19 cellular contexts compared by ENCODE assay signal in the genomic region with DNA sequence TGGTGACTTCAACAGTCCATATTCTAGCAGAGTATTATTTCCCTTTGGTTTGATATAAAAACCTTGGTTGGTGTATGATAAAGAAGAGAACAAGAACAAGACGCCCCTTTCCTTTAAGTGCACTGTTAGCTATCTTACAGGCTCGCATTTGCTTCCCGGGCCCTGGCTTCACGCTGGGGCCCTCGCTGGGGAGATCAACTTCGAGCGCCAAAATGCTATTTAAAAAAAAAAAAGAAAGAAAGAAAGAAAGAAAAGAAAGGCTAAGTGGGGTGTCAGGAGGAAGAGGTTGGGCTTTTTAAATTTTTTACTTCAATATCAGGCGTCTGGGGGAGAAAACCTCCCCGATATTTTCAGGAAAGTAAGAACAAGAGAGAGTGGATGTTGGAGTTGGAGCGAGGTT. TPM values are rescaled to one million over a fixed set of nuclear protein-coding genes. Genes with fewer than 3 reads are reported as not detected.
DNase-seq lines count a peak whose midpoint lies in the region; ATAC-seq and TF ChIP-seq lines count a peak whose summit lies in the region.
"Had no signal": no experiment of that assay in that cellular context is flagged by ENCODE, and none has a peak within 500 bp of the region (broad histone marks: within the 10 kb centered on the region; RNA-seq: fewer than 3 reads in every experiment).

No MANE protein-coding gene starts in this region.

- H2AK5ac ChIP-seq in mesendoderm (ENCODE audit: low read length) = no peak overlapping the region

- TF ChIP-seq CTCF in A673 (conservative IDR thresholded peaks at IDR 0.05; ENCODE audit: low read depth, low read length) (no peak), Calu3 (IDR thresholded peaks at IDR 0.05; ENCODE audit: unreplicated experiment) (no peak), neural cell (IDR thresholded peaks at IDR 0.05; ENCODE audit: poor library complexity, severe bottlenecking) (no peak)

- H3K79me1 ChIP-seq in mesendoderm (ENCODE audit: low read length) = no peaks in the 10 kb centered on the region

- H3K4ac ChIP-seq in mesendoderm (ENCODE audit: low read depth, low read length) = no peak overlapping the region

- H3K4me1 Mint-ChIP-seq in Calu3 (ENCODE audit: low read depth, unreplicated experiment) = peaks cover 9% of the 10 kb centered on the region

- intact Hi-C loops in A673 (cut with micrococcal nuclease; ENCODE audit: unreplicated experiment) (no loop called here), Calu3 (cut with micrococcal nuclease; ENCODE audit: unreplicated experiment) (no loop called here)

- peaks cover 24% of the 10 kb centered on the region for H3K4me1 ChIP-seq in A673 (ENCODE audit: insufficient read depth, low read length, poor library complexity, severe bottlenecking)
- no peaks in the 10 kb centered on the region for H3K4me1 ChIP-seq in mesendoderm (ENCODE audit: control insufficient read depth, low read depth, low read length)

- TF ChIP-seq RAD21 in neural cell (conservative IDR thresholded peaks at IDR 0.05) = no peak

- TF ChIP-seq EP300 in neural cell (conservative IDR thresholded peaks at IDR 0.05; ENCODE audit: poor library complexity, severe bottlenecking) = no peak

- peak overlapping the region; percentile 81 for H3K27ac Mint-ChIP-seq in Calu3 (ENCODE audit: unreplicated experiment)

- no peak for ATAC-seq in HG02981 (IDR thresholded peaks at IDR 0.05; ENCODE audit: unreplicated experiment)
- ATAC-seq: SK-N-SH treated with all-trans-retinoic acid at 6 μM for 48 hours had no signal

- H3K9me3 Mint-ChIP-seq in Calu3 (ENCODE audit: low read depth, unreplicated experiment) = no peaks in the 10 kb centered on the region

- no peak overlapping the region for H2AFZ ChIP-seq in neural cell (ENCODE audit: low read depth, low read length)
- H2AFZ ChIP-seq: GM23248 had no signal

- no peak overlapping the region for H2BK120ac ChIP-seq in mesendoderm (ENCODE audit: low read depth, low read length)

- H3K36me3 ChIP-seq in A673 (ENCODE audit: insufficient read depth, low read length, poor library complexity, severe bottlenecking) (peaks cover 30% of the 10 kb centered on the region), neural cell (ENCODE audit: insufficient read depth, low read length) (no peaks in the 10 kb centered on the region), mesendoderm (ENCODE audit: control insufficient read depth, insufficient read depth, low read length) (no peaks in the 10 kb centered on the region)
- H3K36me3 ChIP-seq: esophagus muscularis mucosa, tibial nerve had no signal

- no peak overlapping the region for H2BK5ac ChIP-seq in mesendoderm (ENCODE audit: low read length)

- H3K27ac ChIP-seq in A673 (ENCODE audit: low read depth, low read length, poor library complexity, severe bottlenecking) (no peak overlapping the region), neural cell (ENCODE audit: low read length) (peak overlapping the region; percentile 75), mesendoderm (ENCODE audit: low read depth, low read length) (no peak overlapping the region)
- H3K27ac ChIP-seq: esophagus muscularis mucosa, GM23248, tibial nerve had no signal

- CTCF ChIA-PET in A673 (lab: Charles Lee) = interaction anchor here (0.6 kb wide), 1 partner anchor 101 kb away, joined by 4 read pairs; no protein-coding TSS in a partner anchor
- CTCF ChIA-PET in Calu3 (lab: Charles Lee) = interaction anchor here (1.0 kb wide), 1 partner anchor 32 kb away, joined by 3 read pairs; no protein-coding TSS in a partner anchor

- no CpG with 5 or more reads among the region's 10 CpGs for WGBS in mesendoderm (ENCODE audit: extremely low coverage, insufficient coverage, low lambda C conversion rate)

- H3K9me2 ChIP-seq in neural cell (ENCODE audit: insufficient read depth, low read length) = no peaks in the 10 kb centered on the region

- H4K5ac ChIP-seq in mesendoderm (ENCODE audit: low read length) = no peak overlapping the region

- POLR2A ChIA-PET in A673 (lab: Charles Lee; ENCODE audit: low non-redundant PET) = no interaction called here

- peaks cover 31% of the 10 kb centered on the region for H3K79me2 ChIP-seq in neural cell (replicated peaks; ENCODE audit: insufficient read depth, low read length)
- no peaks in the 10 kb centered on the region for H3K79me2 ChIP-seq in mesendoderm (ENCODE audit: control insufficient read depth, insufficient read depth, low read length)

- DNase-seq in A673 (ENCODE audit: low spot score) = no peak
- no peak for DNase-seq in Calu3
- DNase-seq in astrocyte of the hippocampus (ENCODE audit: low read depth, low spot score) = peak; percentile 19
- no peak for DNase-seq in MV-4-11 (lab: John Stamatoyannopoulos, UW)
- no peak for DNase-seq in mesendoderm
- DNase-seq: amniotic stem cell; EL; GM23248; left colon; midbrain; NCI-H1092 treated with DMSO at 0.1 percent for 48 hours; NCI-H2081; nucleus accumbens; stimulated activated CD4-positive, alpha-beta T cell treated with anti-CD3 and anti-CD28 coated beads, Interleukin-15, amount 100 ng/mL, for 24 hours had no signal

- TSS peak; percentile 43 for BruUV-seq in A673 (replicated peaks; lab: Mats Ljungman, UMichigan)
- no TSS peak for BruUV-seq in Calu3 (replicated peaks; lab: Mats Ljungman, UMichigan)

- H3F3A ChIP-seq in neural cell (ENCODE audit: insufficient read depth, low read length, poor library complexity, severe bottlenecking) = no peaks in the 10 kb centered on the region

- no peak overlapping the region for H3K18ac ChIP-seq in mesendoderm (ENCODE audit: low read length)

- no peak overlapping the region for H3K23ac ChIP-seq in mesendoderm (ENCODE audit: low read length)

- peak overlapping the region; percentile 68 for H3K9ac ChIP-seq in neural cell (ENCODE audit: low read length)
- no peak overlapping the region for H3K9ac ChIP-seq in mesendoderm (ENCODE audit: low read length)
- H3K9ac ChIP-seq: GM23248 had no signal

- peaks cover 21% of the 10 kb centered on the region for H3K36me3 Mint-ChIP-seq in Calu3 (ENCODE audit: insufficient read depth, unreplicated experiment)

- H3K56ac ChIP-seq in mesendoderm (ENCODE audit: low read length) = no peak overlapping the region

- no peaks in the 10 kb centered on the region for H3K9me3 ChIP-seq in A673 (ENCODE audit: low read depth, low read length, poor library complexity, severe bottlenecking)
- no peaks in the 10 kb centered on the region for H3K9me3 ChIP-seq in neural cell (ENCODE audit: low read length)
- H3K9me3 ChIP-seq: esophagus muscularis mucosa, tibial nerve had no signal

- H3K4me3 ChIP-seq in A673 (ENCODE audit: low read depth, low read length, poor library complexity, severe bottlenecking) (no peak overlapping the region), neural cell (ENCODE audit: low read length) (peak overlapping the region; percentile 83), mesendoderm (ENCODE audit: low read length) (no peak overlapping the region)
- H3K4me3 ChIP-seq: GM23248 had no signal

- peak overlapping the region; percentile 19 for H3K4me2 ChIP-seq in neural cell (ENCODE audit: low read length)
- H3K4me2 ChIP-seq in mesendoderm (ENCODE audit: low read length) = no peak overlapping the region

- H3K4me3 Mint-ChIP-seq in Calu3 (ENCODE audit: low read depth, unreplicated experiment) = peak overlapping the region; percentile 69

- H4K8ac ChIP-seq in mesendoderm (ENCODE audit: low read depth, low read length) = no peak overlapping the region

- H4K20me1 ChIP-seq in neural cell (ENCODE audit: insufficient read depth) = no peaks in the 10 kb centered on the region

- H2BK15ac ChIP-seq in mesendoderm (replicated peaks; ENCODE audit: low read depth) = no peak overlapping the region

- peaks cover 51% of the 10 kb centered on the region for H3K27me3 Mint-ChIP-seq in Calu3 (ENCODE audit: unreplicated experiment)

- H3K27me3 ChIP-seq in A673 (replicated peaks; ENCODE audit: insufficient read depth, low read depth, low read length, poor library complexity) = no peaks in the 10 kb centered on the region
- no peaks in the 10 kb centered on the region for H3K27me3 ChIP-seq in neural cell (ENCODE audit: insufficient read depth, low read depth, low read length)
- peaks cover 41% of the 10 kb centered on the region for H3K27me3 ChIP-seq in mesendoderm (ENCODE audit: insufficient read depth, low read length, poor library complexity)

TF ChIP-seq in neural cell, 6 proteins besides CTCF, POLR2A, EP300 and RAD21:
- TF ChIP-seq POLR2AphosphoS5 (IDR thresholded peaks at IDR 0.05) = no peak
- TF ChIP-seq SMC3 (conservative IDR thresholded peaks at IDR 0.05; ENCODE audit: poor library complexity) = no peak
- no peak for TF ChIP-seq MXI1 (conservative IDR thresholded peaks at IDR 0.05; ENCODE audit: poor library complexity, severe bottlenecking)
- TF ChIP-seq TAF1 (IDR thresholded peaks at IDR 0.05; ENCODE audit: low read depth) = no peak
- TF ChIP-seq, protein P1, sequence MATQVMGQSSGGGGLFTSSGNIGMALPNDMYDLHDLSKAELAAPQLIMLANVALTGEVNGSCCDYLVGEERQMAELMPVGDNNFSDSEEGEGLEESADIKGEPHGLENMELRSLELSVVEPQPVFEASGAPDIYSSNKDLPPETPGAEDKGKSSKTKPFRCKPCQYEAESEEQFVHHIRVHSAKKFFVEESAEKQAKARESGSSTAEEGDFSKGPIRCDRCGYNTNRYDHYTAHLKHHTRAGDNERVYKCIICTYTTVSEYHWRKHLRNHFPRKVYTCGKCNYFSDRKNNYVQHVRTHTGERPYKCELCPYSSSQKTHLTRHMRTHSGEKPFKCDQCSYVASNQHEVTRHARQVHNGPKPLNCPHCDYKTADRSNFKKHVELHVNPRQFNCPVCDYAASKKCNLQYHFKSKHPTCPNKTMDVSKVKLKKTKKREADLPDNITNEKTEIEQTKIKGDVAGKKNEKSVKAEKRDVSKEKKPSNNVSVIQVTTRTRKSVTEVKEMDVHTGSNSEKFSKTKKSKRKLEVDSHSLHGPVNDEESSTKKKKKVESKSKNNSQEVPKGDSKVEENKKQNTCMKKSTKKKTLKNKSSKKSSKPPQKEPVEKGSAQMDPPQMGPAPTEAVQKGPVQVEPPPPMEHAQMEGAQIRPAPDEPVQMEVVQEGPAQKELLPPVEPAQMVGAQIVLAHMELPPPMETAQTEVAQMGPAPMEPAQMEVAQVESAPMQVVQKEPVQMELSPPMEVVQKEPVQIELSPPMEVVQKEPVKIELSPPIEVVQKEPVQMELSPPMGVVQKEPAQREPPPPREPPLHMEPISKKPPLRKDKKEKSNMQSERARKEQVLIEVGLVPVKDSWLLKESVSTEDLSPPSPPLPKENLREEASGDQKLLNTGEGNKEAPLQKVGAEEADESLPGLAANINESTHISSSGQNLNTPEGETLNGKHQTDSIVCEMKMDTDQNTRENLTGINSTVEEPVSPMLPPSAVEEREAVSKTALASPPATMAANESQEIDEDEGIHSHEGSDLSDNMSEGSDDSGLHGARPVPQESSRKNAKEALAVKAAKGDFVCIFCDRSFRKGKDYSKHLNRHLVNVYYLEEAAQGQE (IDR thresholded peaks at IDR 0.05; ENCODE audit: borderline replicate concordance) = no peak
- no peak for TF ChIP-seq EZH2 (IDR thresholded peaks at IDR 0.05; ENCODE audit: borderline replicate concordance, insufficient read depth, low read length, poor library complexity, severe bottlenecking)

RNA-seq across cellular contexts. Expression of gene ARX, which starts 11.7 kb away (rescaled TPM):
- total RNA-seq in A673 (2021) (32.0 and 44.4 TPM in 2 replicates), Calu3 (2022) (not detected in 2 replicates)
- polyA plus RNA-seq in neural cell = 39.2 and 42.8 TPM in 2 replicates
- polyA minus RNA-seq in neural cell = 39.8 and 49.2 TPM in 2 replicates
- 0.04 TPM for polyA plus RNA-seq in mesendoderm (2013, experiment 1 of 2)
- polyA plus RNA-seq in mesendoderm (2013, experiment 2 of 2) = 0.01 TPM
- total RNA-seq: esophagus muscularis mucosa, GM23248, tibial nerve had no signal
- polyA plus RNA-seq: GM23248 had no signal

Comparison
In these comparisons a context has a peak if more than half of its experiments do, and no peak if none do; other contexts are left out.
1. RNA of gene ARX, which starts 11.7 kb away (total RNA-seq): 32.0 to 44.4 TPM in A673; not detected in Calu3; every median in the first group is over 10 times any median in the second.